In genomic region chr10:113049881-113050280, GRCh38 we compare ENCODE assay signal across 24 cellular contexts.
DNase-seq lines count a peak whose midpoint lies in the region; ATAC-seq and TF ChIP-seq lines count a peak whose summit lies in the region.
"Had no signal": no experiment of that assay in that cellular context is flagged by ENCODE, and none has a peak within 500 bp of the region (broad histone marks: within the 10 kb centered on the region; RNA-seq: fewer than 3 reads in every experiment).

No MANE protein-coding gene starts in this region.

- DNase-seq in breast epithelium (ENCODE audit: low spot score in 2 of 2) (no peak), mammary epithelial cell (no peak), ascending aorta (ENCODE audit: low spot score in 2 of 2) (no peak), testis (no peak), NOMO-1 treated with DMSO at 0.1 percent for 48 hours (lab: John Stamatoyannopoulos, UW; ENCODE audit: unreplicated experiment) (no peak)
- no peak for DNase-seq in naive thymus-derived CD8-positive, alpha-beta T cell
- no peak for DNase-seq in stimulated activated CD4-positive, alpha-beta T cell treated with anti-CD3 and anti-CD28 coated beads, Interleukin-2, amount 100 ng/mL, for 24 hours
- DNase-seq: 8988T; activated CD4-positive, CD25-positive, alpha-beta regulatory T cell treated with anti-CD3 and anti-CD28 coated beads, Interleukin-2, amount 50 U/mL, for 72 hours; activated T-cell treated with anti-CD3 and anti-CD28 coated beads, Interleukin-2, amount 50 U/mL, for 1 hour; Caco-2; cortex of kidney; left lung; midbrain; NCI-H1436; NCI-H774; PC-3; SHP77 treated with DMSO at 0.1 percent for 48 hours had no signal

- POLR2A ChIA-PET in naive thymus-derived CD8-positive, alpha-beta T cell (lab: Charles Lee) = no interaction called here

- TF ChIP-seq CTCF in breast epithelium (IDR thresholded peaks at IDR 0.05) (no peak), mammary epithelial cell (conservative IDR thresholded peaks at IDR 0.05 in 1 of 2, IDR thresholded peaks at IDR 0.05 in 1 of 2; ENCODE audit: extremely low read depth in 1 of 2, insufficient read depth in 1 of 2, low read depth in 1 of 2, low read length in 2 of 2) (no peak), ascending aorta (IDR thresholded peaks at IDR 0.05) (no peak), testis (IDR thresholded peaks at IDR 0.05) (no peak)

- peaks cover 0 to 5% (median 4%) of the 10 kb centered on the region in 3 donors for H3K36me3 Mint-ChIP-seq in naive thymus-derived CD8-positive, alpha-beta T cell

- no peak overlapping the region for H3K4me2 ChIP-seq in mammary epithelial cell (ENCODE audit: insufficient read depth, low read depth, low read length)

- peaks cover 16 to 33% (median 25%) of the 10 kb centered on the region in 4 donors for H3K4me1 Mint-ChIP-seq in naive thymus-derived CD8-positive, alpha-beta T cell
- H3K4me1 Mint-ChIP-seq: B cell had no signal

- H2AFZ ChIP-seq in mammary epithelial cell (ENCODE audit: low read depth, low read length) = no peak overlapping the region
- H2AFZ ChIP-seq: GM23338 had no signal

- H3K4me1 ChIP-seq in breast epithelium = peaks cover 0 to 13% of the 10 kb centered on the region in 2 donors
- H3K4me1 ChIP-seq in mammary epithelial cell (ENCODE audit: insufficient read depth, low read length) = peaks cover 53% of the 10 kb centered on the region
- H3K4me1 ChIP-seq in ascending aorta = peaks cover 24 to 88% of the 10 kb centered on the region in 2 donors
- H3K4me1 ChIP-seq in testis = peaks cover 23% of the 10 kb centered on the region
- H3K4me1 ChIP-seq: prostate gland had no signal

- H3K27ac ChIP-seq in breast epithelium (peak overlapping the region; percentile 51 to 82), mammary epithelial cell (ENCODE audit: insufficient read depth, low read depth, low read length) (no peak overlapping the region), ascending aorta (peak overlapping the region; percentile 89 to 96), testis (no peak overlapping the region)
- H3K27ac ChIP-seq: HL-60, left lung, prostate gland had no signal

- no peaks in the 10 kb centered on the region for H3K9me3 Mint-ChIP-seq in naive thymus-derived CD8-positive, alpha-beta T cell
- H3K9me3 Mint-ChIP-seq: GM23338, nephron had no signal

- peaks cover 73% of the 10 kb centered on the region for H3K79me2 ChIP-seq in mammary epithelial cell (ENCODE audit: insufficient read depth, low read length)

- BruUV-seq in mammary epithelial cell (replicated peaks; lab: Mats Ljungman, UMichigan) = no TSS peak

- CTCF ChIA-PET in mammary epithelial cell (lab: Charles Lee; ENCODE audit: low non-redundant PET) = no interaction called here

- peaks cover 0 to 3% (median 0%) of the 10 kb centered on the region in 5 donors for H3K27me3 Mint-ChIP-seq in naive thymus-derived CD8-positive, alpha-beta T cell

- H3K4me3 ChIP-seq in breast epithelium (no peak overlapping the region), mammary epithelial cell (replicated peaks in 1 of 3; ENCODE audit: insufficient read depth in 1 of 3, low read depth in 2 of 3, low read length in 3 of 3) (no peak overlapping the region), ascending aorta (no peak overlapping the region), testis (no peak overlapping the region)
- H3K4me3 ChIP-seq: GM23338, left lung, prostate gland had no signal

- peak overlapping the region in 3 of 10 donors; percentile 29 to 63 (median 38) for H3K27ac Mint-ChIP-seq in naive thymus-derived CD8-positive, alpha-beta T cell
- H3K27ac Mint-ChIP-seq: B cell, GM23338 had no signal

- in situ Hi-C loops in mammary epithelial cell (cut with MboI; ENCODE audit: low sequenced_read_pairs in 2 of 2) = no loop called here

- no peak for TF ChIP-seq POLR2A in breast epithelium (IDR thresholded peaks at IDR 0.05)
- TF ChIP-seq POLR2A in testis (IDR thresholded peaks at IDR 0.05) = no peak

- no peak overlapping the region for H3K9ac ChIP-seq in mammary epithelial cell (ENCODE audit: insufficient read depth, low read length)

- dilution Hi-C loops in mammary epithelial cell (cut with HindIII; ENCODE audit: low sequenced_read_pairs) = no loop called here

- intact Hi-C loops in breast epithelium (cut with DNase I; ENCODE audit: low total_unique reads) = no loop called here
- intact Hi-C loops in mammary epithelial cell (cut with micrococcal nuclease) = loop anchor here (5.0 kb wide), 1 partner anchor 37 kb away; no protein-coding TSS in a partner anchor
- intact Hi-C loops in ascending aorta (cut with DNase I) = loop anchor here (10.0 kb wide), 2 partner anchors 335 to 445 kb away; no protein-coding TSS in a partner anchor
- intact Hi-C loops in testis (cut with DNase I; ENCODE audit: low total_unique reads) = no loop called here

- H4K20me1 ChIP-seq in mammary epithelial cell (ENCODE audit: insufficient read depth, low read length) = no peaks in the 10 kb centered on the region

- peak overlapping the region in 6 of 10 donors; percentile 22 to 71 (median 44) for H3K4me3 Mint-ChIP-seq in naive thymus-derived CD8-positive, alpha-beta T cell
- H3K4me3 Mint-ChIP-seq: B cell, GM23338, nephron had no signal

- H3K27me3 ChIP-seq in breast epithelium = no peaks in the 10 kb centered on the region
- H3K27me3 ChIP-seq in mammary epithelial cell (ENCODE audit: insufficient read depth, low read length) = no peaks in the 10 kb centered on the region
- H3K27me3 ChIP-seq in ascending aorta = no peaks in the 10 kb centered on the region
- no peaks in the 10 kb centered on the region for H3K27me3 ChIP-seq in testis
- H3K27me3 ChIP-seq: left lung had no signal

- no peaks in the 10 kb centered on the region for H3K36me3 ChIP-seq in breast epithelium
- no peaks in the 10 kb centered on the region for H3K36me3 ChIP-seq in mammary epithelial cell (ENCODE audit: insufficient read depth, low read length)
- H3K36me3 ChIP-seq in ascending aorta = no peaks in the 10 kb centered on the region
- no peaks in the 10 kb centered on the region for H3K36me3 ChIP-seq in testis (ENCODE audit: low read depth, missing control alignments)
- H3K36me3 ChIP-seq: left lung, prostate gland had no signal

- 58% methylated on average over 3 of the region's 5 CpGs for WGBS in mammary epithelial cell (ENCODE audit: low coverage, missing lambda C conversion rate)
- 83 to 88% methylated on average over 4 to 5 of the region's 5 CpGs for WGBS in testis, 2 donors

- ATAC-seq in naive thymus-derived CD8-positive, alpha-beta T cell = no peak
- ATAC-seq in HG02571 (IDR thresholded peaks at IDR 0.05; ENCODE audit: unreplicated experiment) = no peak
- ATAC-seq: GM23338, left lung, PC-3 had no signal

- H3K9me3 ChIP-seq in breast epithelium (no peaks in the 10 kb centered on the region), mammary epithelial cell (replicated peaks; ENCODE audit: insufficient read depth, low read length) (no peaks in the 10 kb centered on the region), ascending aorta (no peaks in the 10 kb centered on the region), testis (no peaks in the 10 kb centered on the region)
- H3K9me3 ChIP-seq: Caco-2, left lung, prostate gland had no signal

Comparison
In these comparisons a context has a peak if more than half of its experiments do, and no peak if none do; other contexts are left out.
1. H3K27ac ChIP-seq: peak in breast epithelium (2 of 2) and ascending aorta (2 of 2); none in mammary epithelial cell (single experiment) and testis (0 of 2).
2. intact Hi-C loops: an anchor here in mammary epithelial cell (5.0 kb wide) and ascending aorta (10.0 kb wide); none called in breast epithelium and testis.